Comparison of ENCODE assay signal across 8 cellular contexts in genomic region chr12:50110127-50110761, GRCh38. TPM values are rescaled to one million over a fixed set of nuclear protein-coding genes. Genes with fewer than 3 reads are reported as not detected.
DNase-seq lines count a peak whose midpoint lies in the region; ATAC-seq and TF ChIP-seq lines count a peak whose summit lies in the region.

No MANE protein-coding gene starts in this region.

- H3K9me3 ChIP-seq in neuronal stem cell (replicated peaks in 1 of 2; ENCODE audit: control insufficient read depth in 2 of 2, insufficient read depth in 1 of 2, low read depth in 1 of 2, low read length in 2 of 2), result no peaks in the 10 kb centered on the region

- peak overlapping the region; percentile 65 to 97 (median 91) for H3K27ac ChIP-seq in dorsolateral prefrontal cortex
- peak overlapping the region; percentile 33 for H3K27ac ChIP-seq in neuronal stem cell (replicated peaks; ENCODE audit: low read length)

- H3K4me2 ChIP-seq in neuronal stem cell (ENCODE audit: insufficient read depth, low read length, poor library complexity, severe bottlenecking), result no peak overlapping the region

- peak overlapping the region; percentile 3 for H3K14ac ChIP-seq in neuronal stem cell (ENCODE audit: low read length)

- H3K4ac ChIP-seq in neuronal stem cell (ENCODE audit: low read length), result peak overlapping the region; percentile 1

- H3K36me3 ChIP-seq in neuronal stem cell (replicated peaks in 1 of 2; ENCODE audit: control insufficient read depth in 2 of 2, insufficient read depth in 2 of 2, low read length in 2 of 2), result no peaks in the 10 kb centered on the region

- intact Hi-C loops in dorsolateral prefrontal cortex (cut with DNase I), result no loop called here

- WGBS in neuronal stem cell (ENCODE audit: extremely low coverage in 2 of 2, insufficient read length in 2 of 2, insufficient replicate concordance in 1 of 2), 2 donors, result no CpG with 5 or more reads among the region's 8 CpGs

- H2AFZ ChIP-seq in neuronal stem cell (ENCODE audit: low read length), result peak overlapping the region; percentile 97

- no peaks in the 10 kb centered on the region for H3K27me3 ChIP-seq in dorsolateral prefrontal cortex
- no peaks in the 10 kb centered on the region for H3K27me3 ChIP-seq in neuronal stem cell (ENCODE audit: control insufficient read depth in 3 of 3, insufficient read depth in 3 of 3, low read depth in 1 of 3, low read length in 3 of 3)

- peak overlapping the region; percentile 53 for H3K18ac ChIP-seq in neuronal stem cell (ENCODE audit: low read length)

- H2BK5ac ChIP-seq in neuronal stem cell (ENCODE audit: low read length), result no peak overlapping the region

- H4K8ac ChIP-seq in neuronal stem cell (ENCODE audit: low read depth, low read length), result no peak overlapping the region

- peaks cover 18 to 22% of the 10 kb centered on the region in 2 donors for H3K4me1 ChIP-seq in neuronal stem cell (ENCODE audit: control insufficient read depth in 2 of 2, insufficient read depth in 1 of 2, low read depth in 1 of 2, low read length in 2 of 2)

- H3K4me3 ChIP-seq in GM12875 (ENCODE audit: low read depth, low read length) (peak overlapping the region; percentile 58), dorsolateral prefrontal cortex (peak overlapping the region in 5 of 59 donors; percentile 58 to 99 (median 90)), neuronal stem cell (ENCODE audit: low read length in 2 of 2) (no peak overlapping the region)

- H2BK15ac ChIP-seq in neuronal stem cell (ENCODE audit: low read length), result no peak overlapping the region

- H3K9ac ChIP-seq in neuronal stem cell (ENCODE audit: low read depth, low read length, poor library complexity), result no peak overlapping the region

- ATAC-seq in GM18873 (IDR thresholded peaks at IDR 0.05; ENCODE audit: low FRiP score, unreplicated experiment) (no peak), HG02642 (IDR thresholded peaks at IDR 0.05; ENCODE audit: poor library complexity, unreplicated experiment) (no peak)

- no peak overlapping the region for H2BK120ac ChIP-seq in neuronal stem cell (ENCODE audit: low read depth, low read length)

- H3K23ac ChIP-seq in neuronal stem cell (ENCODE audit: low read depth, low read length, poor library complexity), result no peak overlapping the region

- H3K79me1 ChIP-seq in neuronal stem cell (ENCODE audit: low read depth, low read length), result peaks cover 5% of the 10 kb centered on the region

- no peak overlapping the region for H2AK5ac ChIP-seq in neuronal stem cell (ENCODE audit: low read depth, low read length)

- H2BK12ac ChIP-seq in neuronal stem cell (ENCODE audit: low read length), result no peak overlapping the region

- DNase-seq in NCI-H2107 (lab: John Stamatoyannopoulos, UW) (peak; percentile 53), dorsolateral prefrontal cortex (no peak), neuronal stem cell (ENCODE audit: low spot score) (no peak), GDM1 (lab: John Stamatoyannopoulos, UW) (no peak)
- DNase-seq in stimulated activated naive CD4-positive, alpha-beta T cell treated with Interleukin-2 at 50 U/mL for 16 hours (lab: John Stamatoyannopoulos, UW), result no peak

- TF ChIP-seq CTCF in GM12875 (IDR thresholded peaks at IDR 0.05; ENCODE audit: borderline replicate concordance, insufficient read depth, low read depth, low read length), result no peak
- TF ChIP-seq CTCF in dorsolateral prefrontal cortex (IDR thresholded peaks at IDR 0.05 in 54 of 56, conservative IDR thresholded peaks at IDR 0.05 in 2 of 56; ENCODE audit: low read depth in 1 of 56, partially characterized antibody in 56 of 56), result no peak

- H4K91ac ChIP-seq in neuronal stem cell (ENCODE audit: low read depth, low read length, poor library complexity), result no peak overlapping the region

RNA-seq across cellular contexts. Expression of gene COX14, which starts 1.8 kb away (rescaled TPM):
- total RNA-seq in dorsolateral prefrontal cortex, result 10 to 100 TPM; 34.1 to 74.3 (median 53.9) TPM
- 49.2 TPM for polyA plus RNA-seq in neuronal stem cell (2013, experiment 1 of 2)
- polyA plus RNA-seq in neuronal stem cell (2013, experiment 2 of 2), result 48.1 TPM

RNA-seq across cellular contexts. Expression of gene GPD1, which starts 6.4 kb away (rescaled TPM):
- 10 to 100 TPM in 35 of 120 experiments, 1 to 10 TPM in 85; 2.0 to 47.2 (median 7.3) TPM for total RNA-seq in dorsolateral prefrontal cortex
- polyA plus RNA-seq in neuronal stem cell (2013, experiment 1 of 2), result 0.03 TPM
- polyA plus RNA-seq in neuronal stem cell (2013, experiment 2 of 2), result 0.03 TPM

RNA-seq across cellular contexts. Expression of gene SMARCD1, which starts 25.1 kb away (rescaled TPM):
- total RNA-seq in dorsolateral prefrontal cortex, result 10 to 100 TPM; 30.8 to 66.7 (median 44.2) TPM
- polyA plus RNA-seq in neuronal stem cell (2013, experiment 1 of 2), result 125 TPM
- polyA plus RNA-seq in neuronal stem cell (2013, experiment 2 of 2), result 122 TPM

RNA-seq across cellular contexts. Expression of gene ASIC1, which starts 52.8 kb away (rescaled TPM):
- 10 to 100 TPM; 24.4 to 56.2 (median 38.4) TPM for total RNA-seq in dorsolateral prefrontal cortex
- 15.9 TPM for polyA plus RNA-seq in neuronal stem cell (2013, experiment 1 of 2)
- polyA plus RNA-seq in neuronal stem cell (2013, experiment 2 of 2), result 15.8 TPM

RNA-seq across cellular contexts. Expression of gene CERS5, which starts 56.9 kb away (rescaled TPM):
- 100 to 1,000 TPM in 13 of 120 experiments, 10 to 100 TPM in 107; 48.2 to 123 (median 77.2) TPM for total RNA-seq in dorsolateral prefrontal cortex
- polyA plus RNA-seq in neuronal stem cell (2013, experiment 1 of 2), result 40.1 TPM
- 38.0 TPM for polyA plus RNA-seq in neuronal stem cell (2013, experiment 2 of 2)
